ENCODE assay signal across 21 cellular contexts in genomic region chr2:102892693-102893290, GRCh38.
"Had no signal": no experiment of that assay in that cellular context is flagged by ENCODE, and none has a peak within 500 bp of the region (broad histone marks: within the 10 kb centered on the region; RNA-seq: fewer than 3 reads in every experiment).

No MANE protein-coding gene starts in this region.

- H3K4me1 Mint-ChIP-seq: activated B cell treated with CpG ODN at 0.5 μM for 24 hours; activated CD4-positive, alpha-beta memory T cell treated with anti-CD3 and anti-CD28 coated beads, Interleukin-2, amount 10 ng/mL, durations not matched to agents 7 days and 5 days; naive thymus-derived CD4-positive, alpha-beta T cell had no signal

- H3K27me3 Mint-ChIP-seq: activated CD4-positive, alpha-beta memory T cell treated with anti-CD3 and anti-CD28 coated beads, Interleukin-2, amount 10 ng/mL, durations not matched to agents 7 days and 5 days had no signal

- H3K27me3 ChIP-seq: left lung, spleen, testis, uterus had no signal

- H3K4me3 ChIP-seq: heart left ventricle, left lung, lung, spleen, testis, uterus had no signal

- H3K9me3 Mint-ChIP-seq: activated B cell treated with CpG ODN at 0.5 μM for 24 hours; activated CD4-positive, alpha-beta memory T cell treated with anti-CD3 and anti-CD28 coated beads, Interleukin-2, amount 10 ng/mL, durations not matched to agents 7 days and 5 days; activated T-helper 1 cell treated with anti-CD3 and anti-CD28 coated beads, Interleukin-12 subunit alpha, Interleukin-12 subunit beta, Interleukin-2, Interleukin-4 antibody, amounts not matched to agents 30 ng/mL and 10 ng/mL and 1 ng/mL, durations not matched to agents 14 hours and 24 hours and 36 hours; neural crest cell had no signal

- DNase-seq: activated B cell treated with CpG ODN at 0.5 μM for 24 hours; activated CD4-positive, alpha-beta memory T cell treated with anti-CD3 and anti-CD28 coated beads, Interleukin-2, amount 10 ng/mL, durations not matched to agents 7 days and 5 days; activated CD4-positive, alpha-beta T cell treated with anti-CD3 and anti-CD28 coated beads for 4 hours; activated gamma-delta T cell; activated naive CD4-positive, alpha-beta T cell treated with anti-CD3 and anti-CD28 coated beads, Interleukin-2, amount 50 U/mL, for 16 hours; aorta; central memory CD4-positive, alpha-beta T cell; heart left ventricle; left lung; naive thymus-derived CD4-positive, alpha-beta T cell; spleen; stimulated activated CD4-positive, alpha-beta T cell treated with anti-CD3 and anti-CD28 coated beads, Interleukin-4, amount 100 ng/mL, for 1 hour; stimulated activated naive CD4-positive, alpha-beta T cell; T-helper 9 cell; testis; trophoblast cell; uterus had no signal

- H3K27ac Mint-ChIP-seq: activated B cell treated with CpG ODN at 0.5 μM for 24 hours; activated CD4-positive, alpha-beta memory T cell treated with anti-CD3 and anti-CD28 coated beads, Interleukin-2, amount 10 ng/mL, durations not matched to agents 7 days and 5 days; activated T-helper 1 cell treated with anti-CD3 and anti-CD28 coated beads, Interleukin-12 subunit alpha, Interleukin-12 subunit beta, Interleukin-2, Interleukin-4 antibody, amounts not matched to agents 30 ng/mL and 10 ng/mL and 1 ng/mL, durations not matched to agents 14 hours and 24 hours and 36 hours; naive thymus-derived CD4-positive, alpha-beta T cell had no signal

- H3K4me3 Mint-ChIP-seq: activated B cell treated with CpG ODN at 0.5 μM for 24 hours; activated CD4-positive, alpha-beta memory T cell treated with anti-CD3 and anti-CD28 coated beads, Interleukin-2, amount 10 ng/mL, durations not matched to agents 7 days and 5 days; activated T-helper 1 cell treated with anti-CD3 and anti-CD28 coated beads, Interleukin-12 subunit alpha, Interleukin-12 subunit beta, Interleukin-2, Interleukin-4 antibody, amounts not matched to agents 30 ng/mL and 10 ng/mL and 1 ng/mL, durations not matched to agents 14 hours and 24 hours and 36 hours; naive thymus-derived CD4-positive, alpha-beta T cell; neural crest cell had no signal

- H3K36me3 Mint-ChIP-seq: naive thymus-derived CD4-positive, alpha-beta T cell had no signal

- H3K36me3 ChIP-seq: heart left ventricle, left lung, spleen, uterus had no signal

- H3K4me1 ChIP-seq: left lung, testis, uterus had no signal

- H3K27ac ChIP-seq: epithelial cell of prostate, heart left ventricle, left lung, spleen, testis, uterus had no signal

- H3K9me3 ChIP-seq: heart left ventricle, left lung, spleen, testis, uterus had no signal

- ATAC-seq: heart left ventricle; left lung; naive thymus-derived CD4-positive, alpha-beta T cell had no signal
